Comparison of ENCODE assay signal across 21 cellular contexts in genomic region chr2:197782121-197782520, GRCh38. TPM values are rescaled to one million over a fixed set of nuclear protein-coding genes. Genes with fewer than 3 reads are reported as not detected.
DNase-seq lines count a peak whose midpoint lies in the region; ATAC-seq and TF ChIP-seq lines count a peak whose summit lies in the region.
"Had no signal": no experiment of that assay in that cellular context is flagged by ENCODE, and none has a peak within 500 bp of the region (broad histone marks: within the 10 kb centered on the region; RNA-seq: fewer than 3 reads in every experiment).

No MANE protein-coding gene starts in this region.

- CTCF ChIA-PET in HEK293 (lab: Yijun Ruan, JAX), result interaction anchor here (0.5 to 0.6 kb wide), 2 partner anchors 17 to 448 kb away, joined by 3 read pairs; no protein-coding TSS in a partner anchor
- CTCF ChIA-PET in MCF 10A (lab: Yijun Ruan, JAX), result interaction anchor here (1.3 to 4.8 kb wide), 2 partner anchors 76 to 346 kb away, joined by 5 to 27 read pairs; partner anchors contain the start of gene MARS2

- H3K27me3 ChIP-seq in OCI-LY3 (ENCODE audit: low read depth, low read length) (no peaks in the 10 kb centered on the region), psoas muscle (ENCODE audit: insufficient read depth in 3 of 3, low read length in 2 of 3) (no peaks in the 10 kb centered on the region)
- H3K27me3 ChIP-seq: BLaER1 had no signal

- peak overlapping the region; percentile 13; the same call in 1 of the 2 replicates for H3K4me2 ChIP-seq in OCI-LY3 (ENCODE audit: low read length)
- H3K4me2 ChIP-seq: BLaER1, PC-9 had no signal

- no peak overlapping the region for H3K27ac Mint-ChIP-seq in activated T-helper 17 cell treated with anti-CD3 and anti-CD28 coated beads, Interleukin-2, amount 50 U/mL, for 72 hours
- H3K27ac Mint-ChIP-seq in MCF 10A (ENCODE audit: low read depth, unreplicated experiment), result no peak overlapping the region
- H3K27ac Mint-ChIP-seq: CD4-positive, alpha-beta T cell; IgD-negative memory B cell had no signal

- H3K27ac ChIP-seq in HEK293 (ENCODE audit: extremely low read depth, low read depth, low read length) (no peak overlapping the region), OCI-LY3 (ENCODE audit: low read length) (no peak overlapping the region), psoas muscle (peak overlapping the region; percentile 59)
- H3K27ac ChIP-seq: BLaER1, PC-9 had no signal

- DNase-seq in psoas muscle, result no peak
- DNase-seq in NCI-H82 treated with DMSO at 0.1 percent for 48 hours (lab: John Stamatoyannopoulos, UW; ENCODE audit: unreplicated experiment), result no peak
- no peak for DNase-seq in activated CD4-positive, alpha-beta T cell treated with anti-CD3 and anti-CD28 coated beads for 4 hours
- DNase-seq in MCF 10A (ENCODE audit: unreplicated experiment), result no peak
- DNase-seq: ACHN; CD4-positive, alpha-beta T cell; COR-L47; DMS79; NCI-H1092 treated with DMSO at 0.1 percent for 48 hours; NCI-H1436 treated with DMSO at 0.1 percent for 48 hours; NCI-H2029; NCI-H2171 treated with DMSO at 0.1 percent for 48 hours; NCI-H526; PC-9; RPMI8226; SHP77 had no signal

- intact Hi-C loops in psoas muscle (cut with DNase I) (no loop called here), MCF 10A (cut with micrococcal nuclease) (no loop called here)

- H3K36me3 ChIP-seq in HEK293 (ENCODE audit: control insufficient read depth in 2 of 2, insufficient read depth in 1 of 2, low read length in 2 of 2) (no peaks in the 10 kb centered on the region), OCI-LY3 (replicated peaks; ENCODE audit: low read depth, low read length) (no peaks in the 10 kb centered on the region), psoas muscle (ENCODE audit: insufficient read depth in 1 of 2, low read depth in 1 of 2) (no peaks in the 10 kb centered on the region)
- H3K36me3 ChIP-seq: BLaER1 had no signal

- H3K36me3 Mint-ChIP-seq in activated T-helper 17 cell treated with anti-CD3 and anti-CD28 coated beads, Interleukin-2, amount 50 U/mL, for 72 hours (ENCODE audit: low read depth), result no peaks in the 10 kb centered on the region
- H3K36me3 Mint-ChIP-seq in MCF 10A (ENCODE audit: insufficient read depth, unreplicated experiment), result peaks cover 6% of the 10 kb centered on the region
- H3K36me3 Mint-ChIP-seq: IgD-negative memory B cell had no signal

- H3K4me3 ChIP-seq in HEK293 (ENCODE audit: low read depth, low read length) (no peak overlapping the region), OCI-LY3 (ENCODE audit: low read length) (no peak overlapping the region), psoas muscle (no peak overlapping the region)
- H3K4me3 ChIP-seq: BLaER1, PC-9 had no signal

- H3K27me3 Mint-ChIP-seq in activated T-helper 17 cell treated with anti-CD3 and anti-CD28 coated beads, Interleukin-2, amount 50 U/mL, for 72 hours, result peaks cover 3% of the 10 kb centered on the region
- peaks cover 11% of the 10 kb centered on the region for H3K27me3 Mint-ChIP-seq in MCF 10A (ENCODE audit: insufficient read depth, unreplicated experiment)

- 51 to 74% (median 66%) methylated on average over 1 of the region's 1 CpG for WGBS in psoas muscle, 3 donors

- TF ChIP-seq CTCF in HEK293 (tag by site-specific recombination; IDR thresholded peaks at IDR 0.05) (no peak), OCI-LY3 (IDR thresholded peaks at IDR 0.05; ENCODE audit: low read depth, low read length) (no peak), psoas muscle (IDR thresholded peaks at IDR 0.05) (no peak), MCF 10A (IDR thresholded peaks at IDR 0.05; ENCODE audit: unreplicated experiment) (no peak)

- ATAC-seq in activated T-helper 17 cell treated with anti-CD3 and anti-CD28 coated beads, Interleukin-2, amount 50 U/mL, for 72 hours (replicated peaks), result peak; percentile 23
- ATAC-seq in psoas muscle, result no peak

- BruUV-seq in MCF 10A (replicated peaks; lab: Mats Ljungman, UMichigan), result no TSS peak

- no peak overlapping the region for H3K4me3 Mint-ChIP-seq in activated T-helper 17 cell treated with anti-CD3 and anti-CD28 coated beads, Interleukin-2, amount 50 U/mL, for 72 hours
- no peak overlapping the region for H3K4me3 Mint-ChIP-seq in MCF 10A (ENCODE audit: unreplicated experiment)
- H3K4me3 Mint-ChIP-seq: CD4-positive, alpha-beta T cell; IgD-negative memory B cell had no signal

- H3K9ac ChIP-seq in OCI-LY3 (ENCODE audit: low read length), result no peak overlapping the region
- H3K9ac ChIP-seq: BLaER1 had no signal

- H3K4me1 Mint-ChIP-seq in activated T-helper 17 cell treated with anti-CD3 and anti-CD28 coated beads, Interleukin-2, amount 50 U/mL, for 72 hours, result peaks cover 4% of the 10 kb centered on the region
- H3K4me1 Mint-ChIP-seq in MCF 10A (ENCODE audit: insufficient read depth, unreplicated experiment), result peaks cover 6% of the 10 kb centered on the region
- H3K4me1 Mint-ChIP-seq: IgD-negative memory B cell had no signal

- H3K9me3 ChIP-seq in HEK293 (ENCODE audit: control insufficient read depth, insufficient read depth, low read depth, low read length) (no peaks in the 10 kb centered on the region), OCI-LY3 (ENCODE audit: insufficient read depth, low read length) (no peaks in the 10 kb centered on the region), psoas muscle (no peaks in the 10 kb centered on the region)

- H3K79me2 ChIP-seq in OCI-LY3 (ENCODE audit: low read length), result no peaks in the 10 kb centered on the region

- no peaks in the 10 kb centered on the region for H4K20me1 ChIP-seq in OCI-LY3 (ENCODE audit: insufficient read depth, low read length)
- H4K20me1 ChIP-seq: BLaER1 had no signal

- POLR2A ChIA-PET in HEK293 (lab: Yijun Ruan, JAX) (interaction anchor here (1.5 kb wide), 1 partner anchor 266 kb away, joined by 3 read pairs; the partner anchor contains the start of gene MOB4), MCF 10A (lab: Yijun Ruan, JAX) (interaction anchor here (0.8 to 1.0 kb wide), 2 partner anchors 75 to 282 kb away, joined by 4 to 5 read pairs; partner anchors contain the start of genes HSPD1 and HSPE1)

- H2AFZ ChIP-seq in OCI-LY3 (ENCODE audit: low read depth, low read length), result no peak overlapping the region; the same call in 1 of the 2 replicates
- H2AFZ ChIP-seq: PC-9 had no signal

- H3K9me3 Mint-ChIP-seq in activated T-helper 17 cell treated with anti-CD3 and anti-CD28 coated beads, Interleukin-2, amount 50 U/mL, for 72 hours, result no peaks in the 10 kb centered on the region
- H3K9me3 Mint-ChIP-seq in MCF 10A (ENCODE audit: unreplicated experiment), result no peaks in the 10 kb centered on the region
- H3K9me3 Mint-ChIP-seq: CD4-positive, alpha-beta T cell; IgD-negative memory B cell had no signal

- H3K4me1 ChIP-seq in HEK293 (ENCODE audit: control insufficient read depth, insufficient read depth, low read length) (no peaks in the 10 kb centered on the region), OCI-LY3 (ENCODE audit: low read length) (peaks cover 6% of the 10 kb centered on the region), psoas muscle (peaks cover 24% of the 10 kb centered on the region)
- H3K4me1 ChIP-seq: BLaER1 had no signal

TF ChIP-seq in HEK293, 187 proteins besides CTCF, POLR2A, EP300 and RAD21:
- TF ChIP-seq ZSCAN16 (tag by site-specific recombination; IDR thresholded peaks at IDR 0.05), result peak; percentile 87
- TF ChIP-seq ZNF768 (tag by site-specific recombination; IDR thresholded peaks at IDR 0.05), result no peak

RNA-seq across cellular contexts. Expression of gene BOLL, which starts 3.0 kb away (rescaled TPM):
- not detected for total RNA-seq in activated T-helper 17 cell treated with anti-CD3 and anti-CD28 coated beads, Interleukin-2, amount 50 U/mL, for 72 hours
- total RNA-seq in psoas muscle, result 1 to 10 TPM; 3.3 to 6.5 (median 4.1) TPM
- 1 to 10 TPM in 2 of 3 donors, under 1 TPM in 1; 0.47 to 2.9 (median 1.5) TPM for polyA plus RNA-seq in psoas muscle
- total RNA-seq in MCF 10A (2022), result not detected in 2 replicates
- total RNA-seq: CD4-positive, alpha-beta T cell; PC-9 had no signal
- polyA plus RNA-seq: IgD-negative memory B cell had no signal

RNA-seq across cellular contexts. Expression of gene PLCL1, which starts 22.3 kb away (rescaled TPM):
- 1 to 10 TPM in 1 of 2 donors, under 1 TPM in 1; 0.87 to 1.2 TPM for total RNA-seq in activated T-helper 17 cell treated with anti-CD3 and anti-CD28 coated beads, Interleukin-2, amount 50 U/mL, for 72 hours
- total RNA-seq in psoas muscle, result 10 to 100 TPM in 3 of 4 donors, 1 to 10 TPM in 1; 9.6 to 25.4 (median 17.3) TPM
- polyA plus RNA-seq in psoas muscle, result 10 to 100 TPM in 1 of 3 donors, 1 to 10 TPM in 2; 4.3 to 12.6 (median 7.5) TPM
- 0.12 and 0.22 TPM in 2 replicates for total RNA-seq in MCF 10A (2022)
- total RNA-seq: PC-9 had no signal
